1 cellular context compared by ENCODE assay signal in genomic region chr5:94241288-94241651, GRCh38.
A peak's percentile ranks its signal among the peaks of the same experiment; 100 is the strongest.
TF ChIP-seq lines count a peak whose summit lies in the region.

No MANE protein-coding gene starts in this region.

TF ChIP-seq in SK-N-SH, 30 proteins besides CTCF, POLR2A, EP300 and RAD21 (continued from another document):
- TF ChIP-seq USF1 (IDR thresholded peaks at IDR 0.05; ENCODE audit: borderline replicate concordance, low read depth) (no peak), ELF1 (IDR thresholded peaks at IDR 0.05) (no peak), SIN3A (IDR thresholded peaks at IDR 0.05; ENCODE audit: borderline replicate concordance, low read depth, low read length) (no peak), FOSL2 (IDR thresholded peaks at IDR 0.05; ENCODE audit: borderline replicate concordance, low read depth) (peak; percentile 76; the same call in 1 of the 2 replicates), NRF1 (IDR thresholded peaks at IDR 0.05; ENCODE audit: low read depth, low read length) (no peak), JUND (IDR thresholded peaks at IDR 0.05) (peak; percentile 74), MEF2A (IDR thresholded peaks at IDR 0.05; ENCODE audit: borderline replicate concordance, low read depth) (no peak)
- TF ChIP-seq, protein P1, sequence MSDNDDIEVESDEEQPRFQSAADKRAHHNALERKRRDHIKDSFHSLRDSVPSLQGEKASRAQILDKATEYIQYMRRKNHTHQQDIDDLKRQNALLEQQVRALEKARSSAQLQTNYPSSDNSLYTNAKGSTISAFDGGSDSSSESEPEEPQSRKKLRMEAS (IDR thresholded peaks at IDR 0.05; ENCODE audit: low read depth), result no peak
- TF ChIP-seq, protein P2, sequence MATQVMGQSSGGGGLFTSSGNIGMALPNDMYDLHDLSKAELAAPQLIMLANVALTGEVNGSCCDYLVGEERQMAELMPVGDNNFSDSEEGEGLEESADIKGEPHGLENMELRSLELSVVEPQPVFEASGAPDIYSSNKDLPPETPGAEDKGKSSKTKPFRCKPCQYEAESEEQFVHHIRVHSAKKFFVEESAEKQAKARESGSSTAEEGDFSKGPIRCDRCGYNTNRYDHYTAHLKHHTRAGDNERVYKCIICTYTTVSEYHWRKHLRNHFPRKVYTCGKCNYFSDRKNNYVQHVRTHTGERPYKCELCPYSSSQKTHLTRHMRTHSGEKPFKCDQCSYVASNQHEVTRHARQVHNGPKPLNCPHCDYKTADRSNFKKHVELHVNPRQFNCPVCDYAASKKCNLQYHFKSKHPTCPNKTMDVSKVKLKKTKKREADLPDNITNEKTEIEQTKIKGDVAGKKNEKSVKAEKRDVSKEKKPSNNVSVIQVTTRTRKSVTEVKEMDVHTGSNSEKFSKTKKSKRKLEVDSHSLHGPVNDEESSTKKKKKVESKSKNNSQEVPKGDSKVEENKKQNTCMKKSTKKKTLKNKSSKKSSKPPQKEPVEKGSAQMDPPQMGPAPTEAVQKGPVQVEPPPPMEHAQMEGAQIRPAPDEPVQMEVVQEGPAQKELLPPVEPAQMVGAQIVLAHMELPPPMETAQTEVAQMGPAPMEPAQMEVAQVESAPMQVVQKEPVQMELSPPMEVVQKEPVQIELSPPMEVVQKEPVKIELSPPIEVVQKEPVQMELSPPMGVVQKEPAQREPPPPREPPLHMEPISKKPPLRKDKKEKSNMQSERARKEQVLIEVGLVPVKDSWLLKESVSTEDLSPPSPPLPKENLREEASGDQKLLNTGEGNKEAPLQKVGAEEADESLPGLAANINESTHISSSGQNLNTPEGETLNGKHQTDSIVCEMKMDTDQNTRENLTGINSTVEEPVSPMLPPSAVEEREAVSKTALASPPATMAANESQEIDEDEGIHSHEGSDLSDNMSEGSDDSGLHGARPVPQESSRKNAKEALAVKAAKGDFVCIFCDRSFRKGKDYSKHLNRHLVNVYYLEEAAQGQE (IDR thresholded peaks at IDR 0.05; ENCODE audit: low read depth, low read length), result no peak
